ENCODE assay signal across 2 cellular contexts in genomic region chr7:1454471-1455065, GRCh38.
TF ChIP-seq lines count a peak whose summit lies in the region.

No MANE protein-coding gene starts in this region.

TF ChIP-seq in IMR-90, 13 proteins besides CTCF, POLR2A, EP300 and RAD21 (continued from another document):
- TF ChIP-seq CEBPB (IDR thresholded peaks at IDR 0.05; ENCODE audit: low read depth, low read length): no peak

TF ChIP-seq in SK-N-SH treated with all-trans-retinoic acid at 6 μM for 48 hours, 23 proteins besides CTCF, POLR2A, EP300 and RAD21 (continued from another document):
- no peak for TF ChIP-seq CSRNP3 (CRISPR knock-in tag; IDR thresholded peaks at IDR 0.05)
- no peak for TF ChIP-seq ZFP30 (CRISPR knock-in tag; IDR thresholded peaks at IDR 0.05)
TF ChIP-seq in SK-N-SH treated with all-trans-retinoic acid at 6 μM for 48 hours: peak in this region for 0.
